9 cellular contexts compared by ENCODE assay signal in genomic region chr1:180533571-180533987, GRCh38. TPM values are rescaled to one million over a fixed set of nuclear protein-coding genes. Genes with fewer than 3 reads are reported as not detected.
A peak's percentile ranks its signal among the peaks of the same experiment; 100 is the strongest.
DNase-seq lines count a peak whose midpoint lies in the region; ATAC-seq, FAIRE-seq and TF ChIP-seq lines count a peak whose summit lies in the region.
"Had no signal": no experiment of that assay in that cellular context is flagged by ENCODE, and none has a peak within 500 bp of the region (broad histone marks: within the 10 kb centered on the region; RNA-seq: fewer than 3 reads in every experiment).

No MANE protein-coding gene starts in this region.

- no peak overlapping the region for H4K91ac ChIP-seq in neuronal stem cell (ENCODE audit: low read depth, low read length, poor library complexity)

- no peak overlapping the region for H2BK120ac ChIP-seq in neuronal stem cell (ENCODE audit: low read depth, low read length)

- intact Hi-C loops in PC-3 (cut with micrococcal nuclease) = loop anchor here (5.0 kb wide), 3 partner anchors 99 to 329 kb away; partner anchors contain the start of gene XPR1

- no peak overlapping the region for H3K9ac ChIP-seq in Karpas-422 (ENCODE audit: low read length)
- H3K9ac ChIP-seq in PC-3 (ENCODE audit: low read length) = no peak overlapping the region
- H3K9ac ChIP-seq in fibroblast of lung (ENCODE audit: insufficient read depth, low read length) = no peak overlapping the region
- H3K9ac ChIP-seq in neuronal stem cell (ENCODE audit: low read depth, low read length, poor library complexity) = no peak overlapping the region

- H4K20me1 ChIP-seq in Karpas-422 (ENCODE audit: insufficient read depth, low read depth, low read length) (no peaks in the 10 kb centered on the region), PC-3 (ENCODE audit: low read length) (no peaks in the 10 kb centered on the region), fibroblast of lung (ENCODE audit: control insufficient read depth, extremely low read depth, insufficient read depth, low read length) (no peaks in the 10 kb centered on the region)

- H2BK12ac ChIP-seq in neuronal stem cell (ENCODE audit: low read length) = no peak overlapping the region

- no peak overlapping the region for H2AK5ac ChIP-seq in neuronal stem cell (ENCODE audit: low read depth, low read length)

- H3K4me3 ChIP-seq in A549 (no peak overlapping the region), Karpas-422 (ENCODE audit: low read length) (no peak overlapping the region), PC-3 (ENCODE audit: low read length) (no peak overlapping the region), fibroblast of lung (replicated peaks in 1 of 4; ENCODE audit: control extremely low read depth in 1 of 4, insufficient read depth in 1 of 4, low read depth in 3 of 4, low read length in 4 of 4) (no peak overlapping the region), neuronal stem cell (ENCODE audit: low read length in 2 of 2) (no peak overlapping the region), thoracic aorta (no peak overlapping the region)
- H3K4me3 ChIP-seq: skin epidermis had no signal

- H3K9me3 ChIP-seq in A549 (no peaks in the 10 kb centered on the region), Karpas-422 (ENCODE audit: low read length) (no peaks in the 10 kb centered on the region), PC-3 (ENCODE audit: low read length) (no peaks in the 10 kb centered on the region), fibroblast of lung (ENCODE audit: control insufficient read depth, insufficient read depth, low read depth, low read length) (no peaks in the 10 kb centered on the region), neuronal stem cell (replicated peaks in 1 of 2; ENCODE audit: control insufficient read depth in 2 of 2, insufficient read depth in 1 of 2, low read depth in 1 of 2, low read length in 2 of 2) (no peaks in the 10 kb centered on the region), thoracic aorta (no peaks in the 10 kb centered on the region)

- BruUV-seq in PC-3 (replicated peaks; lab: Mats Ljungman, UMichigan) = no TSS peak

- H3K18ac ChIP-seq in neuronal stem cell (ENCODE audit: low read length) = no peak overlapping the region

- peak; percentile 90 to 93 for ATAC-seq in A549
- peak; percentile 56 for ATAC-seq in PC-3
- ATAC-seq in thoracic aorta (ENCODE audit: insufficient number of reproducible peaks, low FRiP score, low read depth) = peak; percentile 14

- no peak overlapping the region for H3K4ac ChIP-seq in neuronal stem cell (ENCODE audit: low read length)

- no peak overlapping the region for H2BK5ac ChIP-seq in neuronal stem cell (ENCODE audit: low read length)

- no peak overlapping the region for H2BK15ac ChIP-seq in neuronal stem cell (ENCODE audit: low read length)

- H3F3A ChIP-seq in PC-3 (ENCODE audit: low read length, unreplicated experiment) = no peaks in the 10 kb centered on the region

- H2AFZ ChIP-seq in Karpas-422 (ENCODE audit: low read length) (peak overlapping the region; percentile 72; the same call in 1 of the 2 replicates), PC-3 (ENCODE audit: low read length) (peak overlapping the region; percentile 80), fibroblast of lung (ENCODE audit: low read length) (no peak overlapping the region), neuronal stem cell (ENCODE audit: low read length) (peak overlapping the region; percentile 72)

- H3K9me2 ChIP-seq in Karpas-422 (replicated peaks; ENCODE audit: insufficient read depth, low read length) (no peaks in the 10 kb centered on the region), PC-3 (replicated peaks; ENCODE audit: low read length) (no peaks in the 10 kb centered on the region)

- H3K23ac ChIP-seq in neuronal stem cell (ENCODE audit: low read depth, low read length, poor library complexity) = no peak overlapping the region

- CTCF ChIA-PET in A549 (lab: Yijun Ruan, JAX) (interaction anchor here (0.7 to 4.9 kb wide), 27 partner anchors 9 to 850 kb away, joined by 3 to 47 read pairs (median 3); partner anchors contain the start of gene XPR1), PC-3 (lab: Charles Lee) (interaction anchor here (0.6 kb wide), 1 partner anchor 100 kb away, joined by 3 read pairs; no protein-coding TSS in a partner anchor)

- TF ChIP-seq POLR2A in A549 (IDR thresholded peaks at IDR 0.05; ENCODE audit: low read length) = no peak

- TF ChIP-seq EP300 in A549 (IDR thresholded peaks at IDR 0.05) = no peak

- no peaks in the 10 kb centered on the region for H3K79me2 ChIP-seq in Karpas-422 (ENCODE audit: low read length)
- no peaks in the 10 kb centered on the region for H3K79me2 ChIP-seq in PC-3 (ENCODE audit: low read length)
- H3K79me2 ChIP-seq in fibroblast of lung (ENCODE audit: control insufficient read depth, insufficient read depth, low read length) = no peaks in the 10 kb centered on the region

- H3K27ac ChIP-seq in A549 (peak overlapping the region; percentile 6 to 55; a peak in 2 of 6 replicates), Karpas-422 (ENCODE audit: low read length) (no peak overlapping the region), PC-3 (ENCODE audit: low read length) (no peak overlapping the region), fibroblast of lung (ENCODE audit: insufficient read depth, low read length) (no peak overlapping the region), neuronal stem cell (replicated peaks; ENCODE audit: low read length) (no peak overlapping the region), thoracic aorta (no peak overlapping the region)
- H3K27ac ChIP-seq: skin epidermis had no signal

- peak; percentile 97 to 98 for TF ChIP-seq RAD21 in A549 (conservative IDR thresholded peaks at IDR 0.05 in 1 of 2, IDR thresholded peaks at IDR 0.05 in 1 of 2)

- TF ChIP-seq CTCF in A549 (IDR thresholded peaks at IDR 0.05) = peak; percentile 95
- TF ChIP-seq CTCF in PC-3 (conservative IDR thresholded peaks at IDR 0.05; ENCODE audit: low read depth, low read length) = peak; percentile 83
- peak; percentile 80 to 87 for TF ChIP-seq CTCF in fibroblast of lung (conservative IDR thresholded peaks at IDR 0.05 in 1 of 2, IDR thresholded peaks at IDR 0.05 in 1 of 2; ENCODE audit: low read depth in 1 of 2, low read length in 2 of 2)
- TF ChIP-seq CTCF in thoracic aorta (IDR thresholded peaks at IDR 0.05) = peak; percentile 79

- H3K27me3 ChIP-seq in Karpas-422 (ENCODE audit: low read length) (no peaks in the 10 kb centered on the region), PC-3 (ENCODE audit: low read length) (no peaks in the 10 kb centered on the region), fibroblast of lung (ENCODE audit: control insufficient read depth, insufficient read depth, low read length) (peaks cover 4% of the 10 kb centered on the region), neuronal stem cell (ENCODE audit: control insufficient read depth in 3 of 3, insufficient read depth in 3 of 3, low read depth in 1 of 3, low read length in 3 of 3) (no peaks in the 10 kb centered on the region), thoracic aorta (replicated peaks; ENCODE audit: insufficient read depth) (no peaks in the 10 kb centered on the region)

- peaks cover 11% of the 10 kb centered on the region for H3K4me1 ChIP-seq in A549
- H3K4me1 ChIP-seq in Karpas-422 (ENCODE audit: low read length) = peaks cover 19% of the 10 kb centered on the region
- peaks cover 7% of the 10 kb centered on the region; the same call in 1 of the 2 replicates for H3K4me1 ChIP-seq in PC-3 (ENCODE audit: insufficient read depth, low read length)
- H3K4me1 ChIP-seq in fibroblast of lung (ENCODE audit: control insufficient read depth, extremely low read depth, insufficient read depth, low read length) = no peaks in the 10 kb centered on the region
- H3K4me1 ChIP-seq in neuronal stem cell (ENCODE audit: control insufficient read depth in 2 of 2, insufficient read depth in 1 of 2, low read depth in 1 of 2, low read length in 2 of 2) = peaks cover 5 to 8% of the 10 kb centered on the region in 2 donors
- peaks cover 20 to 24% of the 10 kb centered on the region in 2 donors for H3K4me1 ChIP-seq in thoracic aorta (ENCODE audit: control insufficient read depth in 1 of 2, low read depth in 2 of 2)

- H3K36me3 ChIP-seq in Karpas-422 (ENCODE audit: insufficient read depth, low read length) (no peaks in the 10 kb centered on the region), PC-3 (ENCODE audit: low read depth, low read length) (no peaks in the 10 kb centered on the region), fibroblast of lung (ENCODE audit: control insufficient read depth, insufficient read depth, low read length) (no peaks in the 10 kb centered on the region), neuronal stem cell (replicated peaks in 1 of 2; ENCODE audit: control insufficient read depth in 2 of 2, insufficient read depth in 2 of 2, low read length in 2 of 2) (no peaks in the 10 kb centered on the region), thoracic aorta (no peaks in the 10 kb centered on the region)

- POLR2A ChIA-PET in A549 (lab: Yijun Ruan, JAX) (no interaction called here), PC-3 (lab: Charles Lee; ENCODE audit: unreplicated experiment) (no interaction called here)

- H3K79me1 ChIP-seq in neuronal stem cell (ENCODE audit: low read depth, low read length) = no peaks in the 10 kb centered on the region

- H3K4me2 ChIP-seq in A549 (0 out of 3 replicates have a peak overlapping the region, but pooled peaks have one; percentile 2), Karpas-422 (ENCODE audit: low read depth, low read length, poor library complexity, severe bottlenecking) (peak overlapping the region; percentile 21), PC-3 (ENCODE audit: low read length) (no peak overlapping the region), fibroblast of lung (ENCODE audit: extremely low read depth, insufficient read depth, low read length) (no peak overlapping the region), neuronal stem cell (ENCODE audit: insufficient read depth, low read length, poor library complexity, severe bottlenecking) (no peak overlapping the region)

- no peak overlapping the region for H4K8ac ChIP-seq in neuronal stem cell (ENCODE audit: low read depth, low read length)

- FAIRE-seq in A549 (lab: Jason Lieb, UNC) (peak; percentile 13), GM18507 (lab: Jason Lieb, UNC) (peak; percentile 83)

- peak; percentile 69 to 72 for DNase-seq in A549 (ENCODE audit: low read depth in 1 of 2, low spot score in 1 of 2)
- peak; percentile 37 for DNase-seq in GM18507 (ENCODE audit: extremely low spot score, insufficient read length, low read depth)
- peak; percentile 88 for DNase-seq in Karpas-422
- DNase-seq in PC-3 = peak; percentile 67
- DNase-seq in activated T-cell treated with anti-CD3 and anti-CD28 coated beads, Interleukin-2, amount 50 U/mL, for 1 hour = peak; percentile 55
- peak; percentile 45 to 59 for DNase-seq in fibroblast of lung (ENCODE audit: low read depth in 2 of 2)
- DNase-seq in neuronal stem cell (ENCODE audit: low spot score) = peak; percentile 65
- peak; percentile 36 for DNase-seq in thoracic aorta (ENCODE audit: low spot score)

- WGBS in A549 (ENCODE audit: missing lambda C conversion rate) = 4% methylated on average over 6 of the region's 6 CpGs
- no CpG with 5 or more reads among the region's 6 CpGs for WGBS in neuronal stem cell (ENCODE audit: extremely low coverage in 2 of 2, insufficient read length in 2 of 2, insufficient replicate concordance in 1 of 2), 2 donors

- H3K14ac ChIP-seq in neuronal stem cell (ENCODE audit: low read length) = no peak overlapping the region

RNA-seq across cellular contexts. Expression of gene OVAAL, which starts 25.2 kb away (rescaled TPM):
- polyA plus RNA-seq in A549 (2011; rRNA removed) (not detected in 2 replicates), A549 (2017; fragmentation: RNase III; extraction: RNeasy Plus Mini Kit Qiagen cat#74134 plus additional on column Dnase treatment) (0.08 to 0.12 TPM (median 0.09 TPM) in 3 replicates), fibroblast of lung (not detected in 2 replicates)
- polyA plus RNA-seq in A549 (2012; cell fraction: cytosol; rRNA removed) = 0.03 TPM in 1 of 2 replicates, not detected in the other
- 0.04 TPM in 1 of 2 replicates, not detected in the other for polyA plus RNA-seq in A549 (2012; cell fraction: nucleus; rRNA removed)
- not detected in 2 replicates for polyA minus RNA-seq in A549 (2011; rRNA and poly(A)+ RNA removed)
- 3.6 and 4.2 TPM in 2 replicates for total RNA-seq in Karpas-422 (2014; rRNA removed; shearing (Covaris generic); ENCODE audit: low replicate concordance)
- total RNA-seq in PC-3 (2014; rRNA removed) (not detected in 2 replicates), fibroblast of lung (not detected in 2 replicates), thoracic aorta (not detected)
- not detected in 2 replicates for polyA plus RNA-seq in fibroblast of lung (2012)
- polyA minus RNA-seq in fibroblast of lung (ENCODE audit: low replicate concordance) = not detected in 2 replicates
- not detected for polyA plus RNA-seq in neuronal stem cell (2013, experiment 1 of 2)
- polyA plus RNA-seq in neuronal stem cell (2013, experiment 2 of 2) = not detected

RNA-seq across cellular contexts. Expression of gene ACBD6, which starts 31.2 kb away (rescaled TPM):
- polyA plus RNA-seq in A549 (2011; rRNA removed) (78.7 and 91.3 TPM in 2 replicates), A549 (2017; fragmentation: RNase III; extraction: RNeasy Plus Mini Kit Qiagen cat#74134 plus additional on column Dnase treatment) (59.8 to 61.4 TPM (median 61.4 TPM) in 3 replicates), fibroblast of lung (66.2 and 78.7 TPM in 2 replicates)
- 55.5 and 58.7 TPM in 2 replicates for polyA plus RNA-seq in A549 (2012; cell fraction: cytosol; rRNA removed)
- polyA plus RNA-seq in A549 (2012; cell fraction: nucleus; rRNA removed) = 66.8 and 68.1 TPM in 2 replicates
- 91.5 and 94.8 TPM in 2 replicates for polyA minus RNA-seq in A549 (2011; rRNA and poly(A)+ RNA removed)
- total RNA-seq in Karpas-422 (2014; rRNA removed; shearing (Covaris generic); ENCODE audit: low replicate concordance) = 74.0 and 106 TPM in 2 replicates
- total RNA-seq in PC-3 (2014; rRNA removed) (43.3 and 69.6 TPM in 2 replicates), fibroblast of lung (63.4 and 72.4 TPM in 2 replicates), thoracic aorta (10 to 100 TPM; 44.0 to 53.5 TPM)
- 72.4 and 84.3 TPM in 2 replicates for polyA plus RNA-seq in fibroblast of lung (2012)
- 73.2 and 83.1 TPM in 2 replicates for polyA minus RNA-seq in fibroblast of lung (ENCODE audit: low replicate concordance)
- 42.4 TPM for polyA plus RNA-seq in neuronal stem cell (2013, experiment 1 of 2)
- 40.3 TPM for polyA plus RNA-seq in neuronal stem cell (2013, experiment 2 of 2)

Comparison
In these comparisons a context has a peak if more than half of its experiments do, and no peak if none do; other contexts are left out.
1. ATAC-seq: peak in every context shown above with its lines; median percentile 92 in A549; 56 in PC-3; 14 in thoracic aorta.
2. DNase-seq: peak in every context shown above with its lines; median percentile 88 in Karpas-422; 70 in A549; 67 in PC-3; 65 in neuronal stem cell; 55 in activated T-cell treated with anti-CD3 and anti-CD28 coated beads, Interleukin-2, amount 50 U/mL, for 1 hour; 52 in fibroblast of lung; 37 in GM18507; 36 in thoracic aorta.
3. H3K27ac ChIP-seq: peak in A549 (2 of 2); none in Karpas-422 (single experiment), PC-3 (single experiment), fibroblast of lung (single experiment), neuronal stem cell (single experiment) and thoracic aorta (0 of 2).
4. H3K4me2 ChIP-seq: peak in A549 (single experiment) and Karpas-422 (single experiment); none in PC-3 (single experiment), fibroblast of lung (single experiment) and neuronal stem cell (single experiment).
5. Peak in every context shown above with its lines, with median percentiles within 50 percentile points of each other: CTCF ChIP-seq.